8 cellular contexts compared by ENCODE assay signal in genomic region chr7:143361552-143362125, GRCh38. TPM values are rescaled to one million over a fixed set of nuclear protein-coding genes. Genes with fewer than 3 reads are reported as not detected.
DNase-seq lines count a peak whose midpoint lies in the region; ATAC-seq and TF ChIP-seq lines count a peak whose summit lies in the region.

No MANE protein-coding gene starts in this region.

- H3K4me1 ChIP-seq in HUES64 (ENCODE audit: insufficient read depth, low read length): peaks cover 20% of the 10 kb centered on the region
- no peaks in the 10 kb centered on the region for H3K4me1 ChIP-seq in breast epithelium

- TF ChIP-seq CTCF in AG04450 (IDR thresholded peaks at IDR 0.05; ENCODE audit: low read depth, low read length) (no peak), breast epithelium (IDR thresholded peaks at IDR 0.05) (no peak)

- H3K36me3 ChIP-seq in HUES64 (ENCODE audit: insufficient read depth, low read length) (peaks cover 32% of the 10 kb centered on the region), breast epithelium (no peaks in the 10 kb centered on the region)

- CTCF ChIA-PET in AG04450 (lab: Charles Lee): no interaction called here

- WGBS in HUES64: under 1% methylated on average over 45 of the region's 45 CpGs

- ATAC-seq in HG03439 (IDR thresholded peaks at IDR 0.05; ENCODE audit: unreplicated experiment) (no peak), GM18498 (IDR thresholded peaks at IDR 0.05; ENCODE audit: unreplicated experiment) (no peak)

- H3K9ac ChIP-seq in HUES64 (ENCODE audit: low read depth, low read length): peak overlapping the region; percentile 30; the same call in 1 of the 2 replicates

- no peak for TF ChIP-seq POLR2A in breast epithelium (IDR thresholded peaks at IDR 0.05)

- intact Hi-C loops in breast epithelium (cut with DNase I; ENCODE audit: low total_unique reads): no loop called here

- no peak for DNase-seq in AG04450 (ENCODE audit: low read depth, low spot score)
- no peak for DNase-seq in breast epithelium (ENCODE audit: low spot score in 2 of 2)
- peak; percentile 33 for DNase-seq in midbrain (lab: John Stamatoyannopoulos, UW)
- DNase-seq in middle frontal gyrus (ENCODE audit: extremely low spot score, low spot score): no peak
- DNase-seq in DMS114 treated with DMSO at 0.1 percent for 48 hours (lab: John Stamatoyannopoulos, UW; ENCODE audit: unreplicated experiment): no peak

- H3K27me3 ChIP-seq in AG04450 (ENCODE audit: control insufficient read depth, insufficient read depth, low read length) (peaks cover 38% of the 10 kb centered on the region), HUES64 (ENCODE audit: insufficient read depth, low read length) (peaks cover 33% of the 10 kb centered on the region), breast epithelium (peaks cover 0 to 18% of the 10 kb centered on the region in 2 donors)

- POLR2A ChIA-PET in AG04450 (lab: Yijun Ruan, JAX): no interaction called here

- H3K27ac ChIP-seq in AG04450 (ENCODE audit: low read depth, low read length): no peak overlapping the region
- no peak overlapping the region; the same call in 1 of the 2 replicates for H3K27ac ChIP-seq in HUES64 (ENCODE audit: low read depth, low read length)
- H3K27ac ChIP-seq in breast epithelium: no peak overlapping the region

- H3K4me3 ChIP-seq in AG04450 (ENCODE audit: low read depth, low read length) (peak overlapping the region; percentile 69), HUES64 (ENCODE audit: low read length) (peak overlapping the region; percentile 76), breast epithelium (peak overlapping the region; percentile 54 to 91 (median 63))

- H3K9me3 ChIP-seq in AG04450 (ENCODE audit: control insufficient read depth, insufficient read depth, low read length): no peaks in the 10 kb centered on the region; the same call in 1 of the 2 replicates
- no peaks in the 10 kb centered on the region for H3K9me3 ChIP-seq in HUES64 (ENCODE audit: insufficient read depth, low read depth, low read length)
- H3K9me3 ChIP-seq in breast epithelium: no peaks in the 10 kb centered on the region

RNA-seq across cellular contexts. Expression of gene FAM131B, which starts 0.9 kb away (rescaled TPM):
- polyA plus RNA-seq in AG04450 (2011; rRNA removed): 3.1 and 4.2 TPM in 2 replicates
- 6.9 and 7.0 TPM in 2 replicates for polyA minus RNA-seq in AG04450 (2011; rRNA and poly(A)+ RNA removed)
- polyA plus RNA-seq in HUES64 (2013, experiment 1 of 2): 14.9 TPM
- 16.0 TPM for polyA plus RNA-seq in HUES64 (2013, experiment 2 of 2)
- total RNA-seq in breast epithelium: 1 to 10 TPM in 1 of 3 donors, under 1 TPM in 2; 0.48 to 2.3 (median 0.73) TPM

RNA-seq across cellular contexts. Expression of gene ZYX, which starts 19.5 kb away (rescaled TPM):
- polyA plus RNA-seq in AG04450 (2011; rRNA removed): 32.6 and 76.4 TPM in 2 replicates
- polyA minus RNA-seq in AG04450 (2011; rRNA and poly(A)+ RNA removed): 111 and 154 TPM in 2 replicates
- polyA plus RNA-seq in HUES64 (2013, experiment 1 of 2): 154 TPM
- 147 TPM for polyA plus RNA-seq in HUES64 (2013, experiment 2 of 2)
- total RNA-seq in breast epithelium: 10 to 100 TPM; 60.2 to 61.0 (median 60.4) TPM

RNA-seq across cellular contexts. Expression of gene CLCN1, which starts 45.7 kb away (rescaled TPM):
- not detected in 2 replicates for polyA plus RNA-seq in AG04450 (2011; rRNA removed)
- not detected in 2 replicates for polyA minus RNA-seq in AG04450 (2011; rRNA and poly(A)+ RNA removed)
- polyA plus RNA-seq in HUES64 (2013, experiment 1 of 2): 0.20 TPM
- polyA plus RNA-seq in HUES64 (2013, experiment 2 of 2): 0.13 TPM
- total RNA-seq in breast epithelium: under 1 TPM in 1 of 3 donors, not detected in 2; 0.29 TPM

RNA-seq across cellular contexts. Expression of gene EPHA1, which starts 47.0 kb away (rescaled TPM):
- 0.09 TPM in 1 of 2 replicates, not detected in the other for polyA plus RNA-seq in AG04450 (2011; rRNA removed)
- polyA minus RNA-seq in AG04450 (2011; rRNA and poly(A)+ RNA removed): 0.30 TPM in 1 of 2 replicates, not detected in the other
- 68.9 TPM for polyA plus RNA-seq in HUES64 (2013, experiment 1 of 2)
- 65.9 TPM for polyA plus RNA-seq in HUES64 (2013, experiment 2 of 2)
- 10 to 100 TPM in 2 of 3 donors, not detected in 1; 11.8 to 15.4 TPM for total RNA-seq in breast epithelium
